1 cellular context compared by ENCODE assay signal in genomic region chr14:49686425-49686824, GRCh38.
TF ChIP-seq lines count a peak whose summit lies in the region.

No MANE protein-coding gene starts in this region.

TF ChIP-seq in HepG2, 621 proteins besides CTCF, POLR2A, EP300 and RAD21:
- peak; percentile 90 for TF ChIP-seq RBAK (CRISPR knock-in tag; IDR thresholded peaks at IDR 0.05)
- TF ChIP-seq NR2C2 (CRISPR knock-in tag; IDR thresholded peaks at IDR 0.05; ENCODE audit: borderline replicate concordance) = no peak
- no peak for TF ChIP-seq ZNF552 (CRISPR knock-in tag; IDR thresholded peaks at IDR 0.05; ENCODE audit: borderline replicate concordance)
- TF ChIP-seq TEF (CRISPR knock-in tag; IDR thresholded peaks at IDR 0.05) = no peak
